9 cellular contexts compared by ENCODE assay signal in the genomic region with DNA sequence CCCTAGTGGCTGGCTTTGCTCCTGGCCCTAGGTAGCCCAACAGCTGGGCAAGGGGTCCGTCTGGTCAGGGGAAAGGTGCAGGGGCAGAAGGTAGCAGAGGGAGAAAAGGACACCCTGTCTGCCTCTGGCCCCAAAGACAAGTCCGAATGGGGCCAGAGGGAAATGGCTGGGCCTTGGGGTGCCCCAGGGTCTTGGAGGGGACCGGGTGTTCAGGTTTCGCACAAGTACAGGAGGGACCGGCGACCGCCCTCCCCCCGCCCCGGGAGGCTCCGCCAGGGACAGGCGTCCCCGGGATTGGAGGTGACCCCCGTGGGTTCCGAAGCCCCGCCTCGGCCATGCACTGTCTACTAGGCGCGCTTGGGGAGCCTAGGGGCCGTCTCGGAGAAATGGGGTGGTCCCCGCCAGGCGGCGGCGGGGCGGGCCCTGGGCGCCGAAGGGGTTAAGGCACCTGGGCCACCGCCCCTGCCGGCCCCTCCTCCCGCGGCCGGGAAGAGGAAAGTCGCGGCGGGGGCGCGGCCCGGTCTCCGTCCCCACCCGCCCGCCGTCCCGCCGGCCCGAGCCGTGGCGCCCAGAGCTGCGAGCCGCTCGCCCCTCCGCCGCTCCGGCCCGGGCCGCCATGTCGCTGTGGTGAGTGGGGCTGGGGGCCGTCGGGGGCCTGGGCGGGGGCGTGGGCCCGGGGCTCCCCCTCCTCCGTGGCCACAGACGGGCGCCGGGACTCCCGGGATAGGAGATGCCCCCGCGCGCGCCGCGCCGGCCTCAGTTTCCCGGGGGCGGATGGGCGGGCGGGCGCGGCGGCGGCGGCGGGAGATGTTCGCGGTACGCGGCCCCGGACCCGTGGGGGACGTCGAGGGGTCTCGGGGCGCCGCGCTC. TPM values are rescaled to one million over a fixed set of nuclear protein-coding genes. Genes with fewer than 3 reads are reported as not detected.
DNase-seq lines count a peak whose midpoint lies in the region; ATAC-seq and TF ChIP-seq lines count a peak whose summit lies in the region.
"Had no signal": no experiment of that assay in that cellular context is flagged by ENCODE, and none has a peak within 500 bp of the region (broad histone marks: within the 10 kb centered on the region; RNA-seq: fewer than 3 reads in every experiment).

A gene with protein sequence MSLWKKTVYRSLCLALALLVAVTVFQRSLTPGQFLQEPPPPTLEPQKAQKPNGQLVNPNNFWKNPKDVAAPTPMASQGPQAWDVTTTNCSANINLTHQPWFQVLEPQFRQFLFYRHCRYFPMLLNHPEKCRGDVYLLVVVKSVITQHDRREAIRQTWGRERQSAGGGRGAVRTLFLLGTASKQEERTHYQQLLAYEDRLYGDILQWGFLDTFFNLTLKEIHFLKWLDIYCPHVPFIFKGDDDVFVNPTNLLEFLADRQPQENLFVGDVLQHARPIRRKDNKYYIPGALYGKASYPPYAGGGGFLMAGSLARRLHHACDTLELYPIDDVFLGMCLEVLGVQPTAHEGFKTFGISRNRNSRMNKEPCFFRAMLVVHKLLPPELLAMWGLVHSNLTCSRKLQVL (plus strand): TSS at position 523 of the 870 bp plus-strand sequence. CDS start 94 bp downstream, at position 617.

- H3K4me3 ChIP-seq in GM12864 (ENCODE audit: low read depth, low read length) = peak within 1 kb of the TSS; percentile 49
- H3K4me3 ChIP-seq in endodermal cell (ENCODE audit: low read length) = peak within 1 kb of the TSS; percentile 65
- H3K4me3 ChIP-seq in neutrophil (ENCODE audit: low read depth in 1 of 2, low read length in 1 of 2) = peak within 1 kb of the TSS; percentile 25 to 45

- no peak for ATAC-seq in GM18870 (IDR thresholded peaks at IDR 0.05; ENCODE audit: unreplicated experiment)

- peak within 1 kb of the TSS; percentile 93 to 100 (median 99) for H3K27ac Mint-ChIP-seq in IgD-negative memory B cell
- peak within 1 kb of the TSS; percentile 64 for H3K27ac Mint-ChIP-seq in endodermal cell

- H3K4me1 Mint-ChIP-seq in IgD-negative memory B cell (peaks cover 22 to 40% (median 24%) of the 10 kb centered on the region in 3 donors), endodermal cell (peaks cover 23% of the 10 kb centered on the region)

- 5 to 7% methylated on average over 6 to 95 of the region's 95 CpGs for WGBS in endodermal cell (ENCODE audit: insufficient coverage in 1 of 2, insufficient read length in 1 of 2), 2 experiments

- no peak for DNase-seq in GM12864 (ENCODE audit: low read depth)
- DNase-seq in endodermal cell = peak; percentile 84
- no peak for DNase-seq in activated gamma-delta T cell treated with Interleukin-2 at 50 U/mL for 16 hours
- no peak for DNase-seq in foreskin melanocyte
- DNase-seq in NCI-H2196 (lab: John Stamatoyannopoulos, UW; ENCODE audit: unreplicated experiment) = no peak

- H3K4me3 Mint-ChIP-seq in IgD-negative memory B cell (peak within 1 kb of the TSS; percentile 85 to 99 (median 95)), endodermal cell (peak within 1 kb of the TSS; percentile 70)

- no peak within 1 kb of the TSS for H3K9ac ChIP-seq in endodermal cell (ENCODE audit: extremely low read depth, low read length, poor library complexity, severe bottlenecking)
- H3K9ac ChIP-seq: KMS-11 had no signal

- H3K27me3 ChIP-seq in endodermal cell (ENCODE audit: control insufficient read depth, insufficient read depth, low read length, poor library complexity, severe bottlenecking) = peaks cover 11% of the 10 kb centered on the region
- peaks cover 12% of the 10 kb centered on the region for H3K27me3 ChIP-seq in neutrophil

- H3K27ac ChIP-seq in endodermal cell (ENCODE audit: low read depth, low read length) (no peak within 1 kb of the TSS), neutrophil (no peak within 1 kb of the TSS)
- H3K27ac ChIP-seq: KMS-11 had no signal

- H3K4me1 ChIP-seq in endodermal cell (ENCODE audit: control insufficient read depth, insufficient read depth, low read length) (no peaks in the 10 kb centered on the region), neutrophil (ENCODE audit: control insufficient read depth in 1 of 2, insufficient read depth in 1 of 2, low read depth in 1 of 2, low read length in 1 of 2) (peaks cover 28 to 53% of the 10 kb centered on the region in 2 experiments)

- H3K36me3 ChIP-seq in endodermal cell (ENCODE audit: control insufficient read depth, insufficient read depth, low read length) (no peaks in the 10 kb centered on the region), neutrophil (peaks cover 7% of the 10 kb centered on the region)

- H3K9me3 Mint-ChIP-seq in IgD-negative memory B cell = no peaks in the 10 kb centered on the region
- no peaks in the 10 kb centered on the region for H3K9me3 Mint-ChIP-seq in endodermal cell

- no peaks in the 10 kb centered on the region for H3K27me3 Mint-ChIP-seq in IgD-negative memory B cell
- H3K27me3 Mint-ChIP-seq in endodermal cell (ENCODE audit: insufficient read depth) = no peaks in the 10 kb centered on the region

- TF ChIP-seq CTCF in GM12864 (IDR thresholded peaks at IDR 0.05; ENCODE audit: low read depth, low read length, missing control alignments) = no peak
- TF ChIP-seq CTCF in endodermal cell (conservative IDR thresholded peaks at IDR 0.05) = no peak
- TF ChIP-seq CTCF in neutrophil (IDR thresholded peaks at IDR 0.05) = no peak

- H3K9me3 ChIP-seq in endodermal cell (ENCODE audit: control insufficient read depth, low read length) = no peaks in the 10 kb centered on the region
- no peaks in the 10 kb centered on the region for H3K9me3 ChIP-seq in neutrophil

- H3K36me3 Mint-ChIP-seq in IgD-negative memory B cell (peaks cover 3% of the 10 kb centered on the region), endodermal cell (ENCODE audit: low read depth) (peaks cover 7% of the 10 kb centered on the region)

RNA-seq across cellular contexts. Expression of the gene that starts here (rescaled TPM):
- polyA plus RNA-seq in IgD-negative memory B cell = 3.3 TPM
- total RNA-seq in endodermal cell = 10 to 100 TPM; 13.0 to 32.3 TPM
- polyA plus RNA-seq in endodermal cell (2013, experiment 1 of 2) = 5.7 TPM
- 3.7 TPM for polyA plus RNA-seq in endodermal cell (2013, experiment 2 of 2)
